ENCODE assay signal across 9 cellular contexts in genomic region chr1:169487153-169487552, GRCh38. TPM values are rescaled to one million over a fixed set of nuclear protein-coding genes. Genes with fewer than 3 reads are reported as not detected.
DNase-seq lines count a peak whose midpoint lies in the region; ATAC-seq, FAIRE-seq and TF ChIP-seq lines count a peak whose summit lies in the region.
"Had no signal": no experiment of that assay in that cellular context is flagged by ENCODE, and none has a peak within 500 bp of the region (broad histone marks: within the 10 kb centered on the region; RNA-seq: fewer than 3 reads in every experiment).

No MANE protein-coding gene starts in this region.

- no peaks in the 10 kb centered on the region for H3K9me3 ChIP-seq in PC-3 (ENCODE audit: low read length)
- no peaks in the 10 kb centered on the region for H3K9me3 ChIP-seq in pancreas

- no peaks in the 10 kb centered on the region for H3K36me3 Mint-ChIP-seq in endothelial cell (ENCODE audit: low read depth, unreplicated experiment)

- H3K4me2 ChIP-seq in PC-3 (ENCODE audit: low read length), result peak overlapping the region; percentile 88

- POLR2A ChIA-PET in PC-3 (lab: Charles Lee; ENCODE audit: unreplicated experiment), result interaction anchor here (0.6 kb wide), 1 partner anchor 41 kb away, joined by 4 read pairs; no protein-coding TSS in a partner anchor

- peak overlapping the region; percentile 84 for H2AFZ ChIP-seq in PC-3 (ENCODE audit: low read length)

- WGBS in pancreas, 2 donors, result 59 to 62% methylated on average over 5 of the region's 5 CpGs

- H3K27me3 ChIP-seq in PC-3 (ENCODE audit: low read length), result no peaks in the 10 kb centered on the region
- H3K27me3 ChIP-seq in pancreas, result no peaks in the 10 kb centered on the region

- BruUV-seq in PC-3 (replicated peaks; lab: Mats Ljungman, UMichigan), result no TSS peak

- H3K36me3 ChIP-seq in PC-3 (ENCODE audit: low read depth, low read length) (no peaks in the 10 kb centered on the region), pancreas (no peaks in the 10 kb centered on the region)

- H3K9me2 ChIP-seq in PC-3 (replicated peaks; ENCODE audit: low read length), result no peaks in the 10 kb centered on the region

- TF ChIP-seq CTCF in PC-3 (conservative IDR thresholded peaks at IDR 0.05; ENCODE audit: low read depth, low read length), result no peak
- no peak for TF ChIP-seq CTCF in endothelial cell (IDR thresholded peaks at IDR 0.05; ENCODE audit: unreplicated experiment)
- TF ChIP-seq CTCF in pancreas (IDR thresholded peaks at IDR 0.05), result no peak

- H3K4me3 Mint-ChIP-seq in endothelial cell (ENCODE audit: unreplicated experiment), result peak overlapping the region; percentile 94

- H3K27me3 Mint-ChIP-seq in endothelial cell (ENCODE audit: unreplicated experiment), result peaks cover 8% of the 10 kb centered on the region

- no peak for TF ChIP-seq POLR2A in H54 (IDR thresholded peaks at IDR 0.05; ENCODE audit: low read depth, low read length)

- CTCF ChIA-PET in PC-3 (lab: Charles Lee), result no interaction called here

- H4K20me1 ChIP-seq in PC-3 (ENCODE audit: low read length), result 0 out of 2 replicates have a peak, but pooled peaks cover 11% of the 10 kb centered on the region

- H3K9ac ChIP-seq in PC-3 (ENCODE audit: low read length), result peak overlapping the region; percentile 77

- no peak for ATAC-seq in PC-3
- ATAC-seq in pancreas, result no peak
- ATAC-seq in GM21619 (IDR thresholded peaks at IDR 0.05; ENCODE audit: unreplicated experiment), result no peak
- ATAC-seq: activated naive CD4-positive, alpha-beta T cell treated with anti-CD3 and anti-CD28 coated beads, Interleukin-2, amount 50 U/mL, for 72 hours had no signal

- intact Hi-C loops in PC-3 (cut with micrococcal nuclease) (loop anchor here (2.0 to 10.0 kb wide), 3 partner anchors 52 to 308 kb away; partner anchors contain the start of genes BLZF1, METTL18 and NME7), pancreas (cut with DNase I) (no loop called here)

- no peaks in the 10 kb centered on the region for H3F3A ChIP-seq in PC-3 (ENCODE audit: low read length, unreplicated experiment)

- peaks cover 37% of the 10 kb centered on the region for H3K79me2 ChIP-seq in PC-3 (ENCODE audit: low read length)

- peaks cover 36% of the 10 kb centered on the region for H3K4me1 Mint-ChIP-seq in endothelial cell (ENCODE audit: unreplicated experiment)

- H3K4me3 ChIP-seq in PC-3 (ENCODE audit: low read length), result peak overlapping the region; percentile 76
- H3K4me3 ChIP-seq in pancreas, result peak overlapping the region in 3 of 4 donors; percentile 79 to 92 (median 91)

- FAIRE-seq in pancreas (lab: Jason Lieb, UNC), result no peak
- no peak for FAIRE-seq in H54 (lab: Jason Lieb, UNC)

- H3K27ac ChIP-seq in PC-3 (ENCODE audit: low read length) (peak overlapping the region; percentile 76), pancreas (peak overlapping the region; percentile 98 to 99 (median 98))

- H3K4me1 ChIP-seq in PC-3 (ENCODE audit: insufficient read depth, low read length) (peaks cover 45% of the 10 kb centered on the region), pancreas (peaks cover 17 to 21% (median 19%) of the 10 kb centered on the region in 3 donors)

- peak overlapping the region; percentile 99 for H3K27ac Mint-ChIP-seq in endothelial cell (ENCODE audit: unreplicated experiment)

- H3K9me3 Mint-ChIP-seq in endothelial cell (ENCODE audit: unreplicated experiment), result no peaks in the 10 kb centered on the region
- H3K9me3 Mint-ChIP-seq: activated naive CD4-positive, alpha-beta T cell treated with anti-CD3 and anti-CD28 coated beads, Interleukin-2, amount 50 U/mL, for 72 hours had no signal

- DNase-seq in DMS153 treated with DMSO at 0.1 percent for 48 hours (lab: John Stamatoyannopoulos, UW; ENCODE audit: unreplicated experiment) (peak; percentile 59), PC-3 (peak; percentile 35), endothelial cell (ENCODE audit: low spot score) (no peak), pancreas (no peak), H54 (ENCODE audit: insufficient read length, low spot score) (no peak)
- no peak for DNase-seq in stimulated activated CD8-positive, alpha-beta memory T cell treated with anti-CD3 and anti-CD28 coated beads, Interleukin-4, amount 100 ng/mL, for 48 hours
- no peak for DNase-seq in stimulated activated CD4-positive, alpha-beta T cell treated with anti-CD3 and anti-CD28 coated beads, Interleukin-1b, Interleukin-23, amount 100 ng/mL, for 48 hours

RNA-seq across cellular contexts. Expression of gene SLC19A2, which starts 1.4 kb away (rescaled TPM):
- total RNA-seq in PC-3 (2014; rRNA removed) (8.6 and 11.0 TPM in 2 replicates), endothelial cell (ENCODE audit: unreplicated experiment) (6.1 TPM), pancreas (1 to 10 TPM; 3.7 to 9.2 (median 6.7) TPM)
- 10 to 100 TPM; 10.0 to 10.1 TPM for polyA plus RNA-seq in pancreas

RNA-seq across cellular contexts. Expression of gene CCDC181, which starts 59.9 kb away (rescaled TPM):
- total RNA-seq in PC-3 (2014; rRNA removed) (0.07 TPM in 1 of 2 replicates, not detected in the other), endothelial cell (ENCODE audit: unreplicated experiment) (0.80 TPM), pancreas (1 to 10 TPM in 2 of 6 donors, under 1 TPM in 4; 0.65 to 2.6 (median 0.80) TPM)
- 1 to 10 TPM; 1.9 to 4.3 TPM for polyA plus RNA-seq in pancreas

Comparison
In these comparisons a context has a peak if more than half of its experiments do, and no peak if none do; other contexts are left out.
1. DNase-seq: peak in DMS153 treated with DMSO at 0.1 percent for 48 hours (single experiment) and PC-3 (single experiment); none in endothelial cell (single experiment), pancreas (0 of 6), stimulated activated CD8-positive, alpha-beta memory T cell treated with anti-CD3 and anti-CD28 coated beads, Interleukin-4, amount 100 ng/mL, for 48 hours (single experiment), stimulated activated CD4-positive, alpha-beta T cell treated with anti-CD3 and anti-CD28 coated beads, Interleukin-1b, Interleukin-23, amount 100 ng/mL, for 48 hours (single experiment) and H54 (single experiment).